Comparison of ENCODE assay signal across 25 cellular contexts in genomic region chr1:184740344-184740743, GRCh38.
"Had no signal": no experiment of that assay in that cellular context is flagged by ENCODE, and none has a peak within 500 bp of the region (broad histone marks: within the 10 kb centered on the region; RNA-seq: fewer than 3 reads in every experiment).

No MANE protein-coding gene starts in this region.

- H3K4me3 ChIP-seq: ascending aorta, body of pancreas, SJSA1 had no signal

- FAIRE-seq: bronchial epithelial cell, RCC 7860 had no signal

- H3K27ac ChIP-seq: ascending aorta, body of pancreas, SJSA1 had no signal

- H3K9me3 ChIP-seq: ascending aorta, body of pancreas, SJSA1 had no signal

- H3K4me1 ChIP-seq: ascending aorta, SJSA1 had no signal

- H3K36me3 ChIP-seq: SJSA1 had no signal

- ATAC-seq: activated CD8-positive, alpha-beta memory T cell treated with anti-CD3 and anti-CD28 coated beads, Interleukin-2, amount 10 ng/mL, durations not matched to agents 7 days and 5 days; activated naive CD4-positive, alpha-beta T cell treated with anti-CD3 and anti-CD28 coated beads, Interleukin-2, amount 50 U/mL, for 72 hours; activated naive CD8-positive, alpha-beta T cell treated with anti-CD3 and anti-CD28 coated beads, Interleukin-2, amount 50 U/mL, for 24 hours; body of pancreas; PC-3; SK-N-SH treated with all-trans-retinoic acid at 6 μM for 48 hours; WTC11 had no signal

- DNase-seq: activated CD4-positive, alpha-beta T cell treated with anti-CD3 and anti-CD28 coated beads for 48 hours; activated CD4-positive, alpha-beta T cell treated with anti-CD3 and anti-CD28 coated beads, Interleukin-2, amount 50 U/mL, for 48 hours; activated CD4-positive, CD25-positive, alpha-beta regulatory T cell treated with anti-CD3 and anti-CD28 coated beads, Interleukin-2, amount 50 U/mL, for 72 hours; activated CD8-positive, alpha-beta memory T cell treated with anti-CD3 and anti-CD28 coated beads, Interleukin-2, amount 10 ng/mL, durations not matched to agents 7 days and 5 days; activated effector memory CD4-positive, alpha-beta T cell treated with anti-CD3 and anti-CD28 coated beads, Interleukin-2, amount 50 U/mL, for 16 hours; activated naive CD4-positive, alpha-beta T cell treated with Interleukin-2 at 50 U/mL for 16 hours; activated naive CD8-positive, alpha-beta T cell treated with anti-CD3 and anti-CD28 coated beads, Interleukin-2, amount 50 U/mL, for 24 hours; activated T-cell treated with anti-CD3 and anti-CD28 coated beads, Interleukin-2, amount 50 U/mL, for 24 hours; amniotic stem cell; body of pancreas; central memory CD4-positive, alpha-beta T cell; Kasumi-1; NCI-H1048; NCI-H187; NCI-H510A treated with DMSO at 0.1 percent for 48 hours; PC-3; SHP77; SW 1271 had no signal

- H3K27me3 ChIP-seq: ascending aorta, body of pancreas, SJSA1 had no signal
